Comparison of ENCODE assay signal across 8 cellular contexts in genomic region chr1:8962812-8963669, GRCh38. TPM values are rescaled to one million over a fixed set of nuclear protein-coding genes. Genes with fewer than 3 reads are reported as not detected.
A peak's percentile ranks its signal among the peaks of the same experiment; 100 is the strongest.
DNase-seq lines count a peak whose midpoint lies in the region; ATAC-seq and TF ChIP-seq lines count a peak whose summit lies in the region.

No MANE protein-coding gene starts in this region.

- H3K4me3 Mint-ChIP-seq in activated CD4-positive, alpha-beta T cell treated with anti-CD3 and anti-CD28 coated beads for 36 hours, result no peak overlapping the region

- 42 to 56% (median 48%) methylated on average over 15 to 17 of the region's 17 CpGs for WGBS in spleen, 5 donors

- peaks cover 6% of the 10 kb centered on the region for H3K9me3 Mint-ChIP-seq in activated CD4-positive, alpha-beta T cell treated with anti-CD3 and anti-CD28 coated beads for 36 hours (ENCODE audit: low read depth)

- no peak for TF ChIP-seq POLR2A in spleen (IDR thresholded peaks at IDR 0.05)

- H3K27me3 ChIP-seq in MG63 (no peaks in the 10 kb centered on the region), WERI-Rb-1 (ENCODE audit: insufficient read depth, low read depth, severe bottlenecking) (no peaks in the 10 kb centered on the region), spleen (replicated peaks in 1 of 7) (no peaks in the 10 kb centered on the region)

- H3K27ac ChIP-seq in WERI-Rb-1, result no peak overlapping the region
- H3K27ac ChIP-seq in spleen, result no peak overlapping the region

- CTCF ChIA-PET in activated CD4-positive, alpha-beta T cell treated with anti-CD3 and anti-CD28 coated beads for 36 hours (lab: Charles Lee), result interaction anchor here (0.6 to 3.4 kb wide), 20 partner anchors 9 to 492 kb away, joined by 3 to 30 read pairs (median 5); no protein-coding TSS in a partner anchor

- peaks cover 7% of the 10 kb centered on the region for H3K36me3 Mint-ChIP-seq in activated CD4-positive, alpha-beta T cell treated with anti-CD3 and anti-CD28 coated beads for 36 hours (ENCODE audit: low read depth)

- POLR2A ChIA-PET in activated CD4-positive, alpha-beta T cell treated with anti-CD3 and anti-CD28 coated beads for 36 hours (lab: Charles Lee), result no interaction called here

- TF ChIP-seq CTCF in WERI-Rb-1 (IDR thresholded peaks at IDR 0.05; ENCODE audit: low read depth, low read length) (peak; percentile 72), fibroblast of mammary gland (conservative IDR thresholded peaks at IDR 0.05; ENCODE audit: control insufficient read depth, insufficient read depth, low read depth, low read length) (peak; percentile 57), spleen (IDR thresholded peaks at IDR 0.05 in 8 of 11, conservative IDR thresholded peaks at IDR 0.05 in 3 of 11) (peak in 9 of 11 experiments; percentile 21 to 65 (median 53))

- peaks cover 0 to 13% (median 8%) of the 10 kb centered on the region in 6 donors for H3K4me1 ChIP-seq in spleen

- peaks cover 47% of the 10 kb centered on the region for H3K4me1 Mint-ChIP-seq in activated CD4-positive, alpha-beta T cell treated with anti-CD3 and anti-CD28 coated beads for 36 hours

- intact Hi-C loops in activated CD4-positive, alpha-beta T cell treated with anti-CD3 and anti-CD28 coated beads for 36 hours (cut with DNase I, micrococcal nuclease), result loop anchor here in 1 of 2 experiments (2.0 kb wide), 1 partner anchor 26 kb away; no protein-coding TSS in a partner anchor
- intact Hi-C loops in spleen (cut with DNase I; ENCODE audit: low total_unique reads), result no loop called here

- H3K4me3 ChIP-seq in MG63, result no peak overlapping the region
- H3K4me3 ChIP-seq in WERI-Rb-1 (ENCODE audit: low read depth, low read length), result no peak overlapping the region
- no peak overlapping the region for H3K4me3 ChIP-seq in fibroblast of mammary gland (ENCODE audit: control insufficient read depth, low read depth, low read length)
- H3K4me3 ChIP-seq in spleen, result no peak overlapping the region

- peak; percentile 67 for DNase-seq in activated CD4-positive, alpha-beta T cell treated with anti-CD3 and anti-CD28 coated beads for 36 hours
- DNase-seq in activated CD4-positive, alpha-beta T cell treated with anti-CD3 and anti-CD28 coated beads for 1 hour, result no peak
- DNase-seq in MG63, result peak; percentile 46
- DNase-seq in WERI-Rb-1, result peak; percentile 63
- DNase-seq in fibroblast of mammary gland (ENCODE audit: low read depth), result peak; percentile 56
- DNase-seq in spleen, result no peak
- no peak for DNase-seq in GOT3 (lab: John Stamatoyannopoulos, UW)

- H3K36me3 ChIP-seq in MG63 (no peaks in the 10 kb centered on the region), WERI-Rb-1 (no peaks in the 10 kb centered on the region), spleen (no peaks in the 10 kb centered on the region)

- H3K9me3 ChIP-seq in MG63 (no peaks in the 10 kb centered on the region), WERI-Rb-1 (ENCODE audit: severe bottlenecking) (peaks cover 2% of the 10 kb centered on the region), spleen (peaks cover 0 to 11% (median 0%) of the 10 kb centered on the region in 8 donors)

- ATAC-seq in activated CD4-positive, alpha-beta T cell treated with anti-CD3 and anti-CD28 coated beads for 36 hours, result peak; percentile 57
- no peak for ATAC-seq in GM19397 (IDR thresholded peaks at IDR 0.05; ENCODE audit: unreplicated experiment)

- H3K27ac Mint-ChIP-seq in activated CD4-positive, alpha-beta T cell treated with anti-CD3 and anti-CD28 coated beads for 36 hours, result peak overlapping the region; percentile 27

- H3K27me3 Mint-ChIP-seq in activated CD4-positive, alpha-beta T cell treated with anti-CD3 and anti-CD28 coated beads for 36 hours, result no peaks in the 10 kb centered on the region

RNA-seq across cellular contexts. Expression of gene CA6, which starts 17.4 kb away (rescaled TPM):
- total RNA-seq in activated CD4-positive, alpha-beta T cell treated with anti-CD3 and anti-CD28 coated beads for 36 hours, result under 1 TPM in 1 of 2 experiments, not detected in 1; 0.27 TPM
- total RNA-seq in MG63 (2014; rRNA removed; shearing (Covaris generic); ENCODE audit: low replicate concordance), result not detected in 2 replicates
- 1 to 10 TPM in 1 of 7 donors, not detected in 6; 1.5 TPM for total RNA-seq in spleen
- under 1 TPM; 0.11 to 0.16 (median 0.11) TPM for polyA plus RNA-seq in spleen

Comparison
In these comparisons a context has a peak if more than half of its experiments do, and no peak if none do; other contexts are left out.
1. DNase-seq: peak in activated CD4-positive, alpha-beta T cell treated with anti-CD3 and anti-CD28 coated beads for 36 hours (single experiment), MG63 (single experiment), WERI-Rb-1 (single experiment) and fibroblast of mammary gland (single experiment); none in activated CD4-positive, alpha-beta T cell treated with anti-CD3 and anti-CD28 coated beads for 1 hour (single experiment), spleen (single experiment) and GOT3 (single experiment).
2. Peak in every context shown above with its lines, with median percentiles within 50 percentile points of each other: CTCF ChIP-seq.